Comparison of ENCODE assay signal across 13 cellular contexts in genomic region chr15:74863239-74864056, GRCh38. TPM values are rescaled to one million over a fixed set of nuclear protein-coding genes. Genes with fewer than 3 reads are reported as not detected.
DNase-seq lines count a peak whose midpoint lies in the region; ATAC-seq and TF ChIP-seq lines count a peak whose summit lies in the region.
"Had no signal": no experiment of that assay in that cellular context is flagged by ENCODE, and none has a peak within 500 bp of the region (broad histone marks: within the 10 kb centered on the region; RNA-seq: fewer than 3 reads in every experiment).

No MANE protein-coding gene starts in this region.

- H3K4me3 ChIP-seq in esophagus squamous epithelium (no peak overlapping the region), skin epidermis (no peak overlapping the region)
- H3K4me3 ChIP-seq in effector memory CD4-positive, alpha-beta T cell (ENCODE audit: insufficient read depth, low read depth, low read length, poor library complexity, severe bottlenecking), result no peak overlapping the region
- H3K4me3 ChIP-seq: suprapubic skin had no signal

- H3K27ac ChIP-seq in esophagus squamous epithelium, result peak overlapping the region; percentile 35 to 97 (median 95)
- peak overlapping the region in 14 of 21 experiments; percentile 1 to 98 (median 46) for H3K27ac ChIP-seq in skin epidermis
- H3K27ac ChIP-seq in effector memory CD4-positive, alpha-beta T cell (ENCODE audit: insufficient read depth, low read length, poor library complexity, severe bottlenecking), result no peak overlapping the region
- H3K27ac ChIP-seq: suprapubic skin had no signal

- H3K9me3 ChIP-seq in T-helper 17 cell (ENCODE audit: control insufficient read depth, low read length, poor library complexity, severe bottlenecking) (no peaks in the 10 kb centered on the region), esophagus squamous epithelium (no peaks in the 10 kb centered on the region)
- no peaks in the 10 kb centered on the region for H3K9me3 ChIP-seq in effector memory CD4-positive, alpha-beta T cell (ENCODE audit: control insufficient read depth, low read length)
- H3K9me3 ChIP-seq: suprapubic skin had no signal

- no peak for TF ChIP-seq CTCF in esophagus squamous epithelium (IDR thresholded peaks at IDR 0.05)

- H3K27me3 ChIP-seq in esophagus squamous epithelium, result no peaks in the 10 kb centered on the region
- no peaks in the 10 kb centered on the region for H3K27me3 ChIP-seq in effector memory CD4-positive, alpha-beta T cell (replicated peaks; ENCODE audit: control insufficient read depth, insufficient read depth, low read length, poor library complexity, severe bottlenecking)
- H3K27me3 ChIP-seq: suprapubic skin had no signal

- H3K36me3 Mint-ChIP-seq in T-helper 1 cell treated with Interleukin-12 subunit alpha and Interleukin-12 subunit beta and Interleukin-4 antibody, amounts not matched to agents 30 μg/mL and 1 μg/mL, for 36 hours (ENCODE audit: low read depth), result peaks cover 33% of the 10 kb centered on the region
- peaks cover 2% of the 10 kb centered on the region for H3K36me3 Mint-ChIP-seq in T-helper 17 cell (ENCODE audit: low read depth)

- H3K4me3 Mint-ChIP-seq in T-helper 1 cell treated with Interleukin-12 subunit alpha and Interleukin-12 subunit beta and Interleukin-4 antibody, amounts not matched to agents 30 μg/mL and 1 μg/mL, for 36 hours, result peak overlapping the region; percentile 5
- peak overlapping the region; percentile 82 for H3K4me3 Mint-ChIP-seq in T-helper 17 cell

- ATAC-seq in T-helper 17 cell (peak; percentile 20), HG03095 (IDR thresholded peaks at IDR 0.05; ENCODE audit: unreplicated experiment) (no peak)

- no peak for TF ChIP-seq POLR2A in esophagus squamous epithelium (IDR thresholded peaks at IDR 0.05)

- intact Hi-C loops in esophagus squamous epithelium (cut with DNase I), result no loop called here

- no peaks in the 10 kb centered on the region for H3K9me3 Mint-ChIP-seq in T-helper 1 cell treated with Interleukin-12 subunit alpha and Interleukin-12 subunit beta and Interleukin-4 antibody, amounts not matched to agents 30 μg/mL and 1 μg/mL, for 36 hours

- H3K4me1 Mint-ChIP-seq in T-helper 1 cell treated with Interleukin-12 subunit alpha and Interleukin-12 subunit beta and Interleukin-4 antibody, amounts not matched to agents 30 μg/mL and 1 μg/mL, for 36 hours (ENCODE audit: low read depth), result peaks cover 43% of the 10 kb centered on the region
- H3K4me1 Mint-ChIP-seq in T-helper 17 cell, result peaks cover 43% of the 10 kb centered on the region

- peaks cover 42 to 74% (median 52%) of the 10 kb centered on the region in 3 donors for H3K4me1 ChIP-seq in esophagus squamous epithelium
- peaks cover 44% of the 10 kb centered on the region for H3K4me1 ChIP-seq in effector memory CD4-positive, alpha-beta T cell (ENCODE audit: control insufficient read depth, insufficient read depth, low read length, poor library complexity, severe bottlenecking)

- no peaks in the 10 kb centered on the region for H3K27me3 Mint-ChIP-seq in T-helper 1 cell treated with Interleukin-12 subunit alpha and Interleukin-12 subunit beta and Interleukin-4 antibody, amounts not matched to agents 30 μg/mL and 1 μg/mL, for 36 hours (ENCODE audit: low read depth)
- no peaks in the 10 kb centered on the region for H3K27me3 Mint-ChIP-seq in T-helper 17 cell

- peak overlapping the region; percentile 67 for H3K27ac Mint-ChIP-seq in T-helper 1 cell treated with Interleukin-12 subunit alpha and Interleukin-12 subunit beta and Interleukin-4 antibody, amounts not matched to agents 30 μg/mL and 1 μg/mL, for 36 hours
- peak overlapping the region; percentile 85 for H3K27ac Mint-ChIP-seq in T-helper 17 cell

- H3K36me3 ChIP-seq in esophagus squamous epithelium, result peaks cover 0 to 11% (median 0%) of the 10 kb centered on the region in 3 donors
- no peaks in the 10 kb centered on the region for H3K36me3 ChIP-seq in effector memory CD4-positive, alpha-beta T cell (ENCODE audit: control insufficient read depth, insufficient read depth, low read length)
- H3K36me3 ChIP-seq: suprapubic skin had no signal

- 61 to 62% methylated on average over 8 to 11 of the region's 11 CpGs for WGBS in esophagus squamous epithelium, 2 donors

- DNase-seq in T-helper 1 cell, result no peak
- no peak for DNase-seq in T-helper 17 cell
- DNase-seq in esophagus squamous epithelium (lab: John Stamatoyannopoulos, UW), result no peak
- DNase-seq in activated gamma-delta T cell treated with Interleukin-2 at 50 U/mL for 16 hours, result no peak
- DNase-seq in effector memory CD4-positive, alpha-beta T cell, result no peak
- DNase-seq: 8988T, kidney, NCI-H446 had no signal

RNA-seq across cellular contexts. Expression of gene SCAMP2, which starts 9.7 kb away (rescaled TPM):
- total RNA-seq in T-helper 17 cell (10 to 100 TPM; 84.1 to 86.8 TPM), esophagus squamous epithelium (100 to 1,000 TPM in 1 of 4 donors, 10 to 100 TPM in 3; 65.8 to 131 (median 88.7) TPM)

RNA-seq across cellular contexts. Expression of gene ULK3, which starts 20.5 kb away (rescaled TPM):
- total RNA-seq in T-helper 17 cell (10 to 100 TPM; 44.6 to 49.0 TPM), esophagus squamous epithelium (100 to 1,000 TPM in 1 of 4 donors, 10 to 100 TPM in 3; 53.3 to 113 (median 60.9) TPM)

RNA-seq across cellular contexts. Expression of gene MPI, which starts 26.4 kb away (rescaled TPM):
- total RNA-seq in T-helper 17 cell, result 10 to 100 TPM; 25.4 to 38.2 TPM
- 10 to 100 TPM; 26.5 to 51.9 (median 47.9) TPM for total RNA-seq in esophagus squamous epithelium

RNA-seq across cellular contexts. Expression of gene CPLX3, which starts 37.0 kb away (rescaled TPM):
- total RNA-seq in T-helper 17 cell (under 1 TPM in 1 of 2 donors, not detected in 1; 0.20 TPM), esophagus squamous epithelium (under 1 TPM in 1 of 4 donors, not detected in 3; 0.11 TPM)
- total RNA-seq: dermis microvascular lymphatic vessel endothelial cell, kidney had no signal

RNA-seq across cellular contexts. Expression of gene FAM219B, which starts 43.2 kb away (rescaled TPM):
- total RNA-seq in T-helper 17 cell, result 10 to 100 TPM; 47.8 to 65.7 TPM
- total RNA-seq in esophagus squamous epithelium, result 10 to 100 TPM; 29.3 to 71.8 (median 45.4) TPM
